Comparison of ENCODE assay signal across 9 cellular contexts in genomic region chr14:33792387-33793368, GRCh38.
DNase-seq lines count a peak whose midpoint lies in the region; ATAC-seq and TF ChIP-seq lines count a peak whose summit lies in the region.
"Had no signal": no experiment of that assay in that cellular context is flagged by ENCODE, and none has a peak within 500 bp of the region (broad histone marks: within the 10 kb centered on the region; RNA-seq: fewer than 3 reads in every experiment).

No MANE protein-coding gene starts in this region.

- DNase-seq in NCI-H1436 (lab: John Stamatoyannopoulos, UW): peak; percentile 61
- no peak for DNase-seq in NCI-H1436 treated with DMSO at 0.1 percent for 48 hours (lab: John Stamatoyannopoulos, UW)
- DNase-seq in NCI-H460 (ENCODE audit: extremely low read depth, low read depth): peak; percentile 54
- peak; percentile 61 for DNase-seq in activated CD4-positive, alpha-beta T cell treated with anti-CD3 and anti-CD28 coated beads, Interleukin-2, amount 50 U/mL, for 1 hour
- DNase-seq in coronary artery (ENCODE audit: low spot score): no peak
- DNase-seq in stimulated activated CD4-positive, alpha-beta T cell treated with anti-CD3 and anti-CD28 coated beads, Interleukin-4, amount 100 ng/mL, for 24 hours: peak; percentile 77

- H3K4me3 ChIP-seq in coronary artery (peak overlapping the region; percentile 62), liver (ENCODE audit: low read depth in 1 of 3, low read length in 3 of 3) (no peak overlapping the region)
- H3K4me3 ChIP-seq: BLaER1 treated with 17β-estradiol and CSF1 and Interleukin-3, amounts not matched to agents 10 nM and 100 nM had no signal

- H3K9ac ChIP-seq in liver (ENCODE audit: low read depth in 1 of 2, low read length in 2 of 2): no peak overlapping the region
- H3K9ac ChIP-seq: BLaER1 treated with 17β-estradiol and CSF1 and Interleukin-3, amounts not matched to agents 10 nM and 100 nM had no signal

- peaks cover 0 to 3% (median 0%) of the 10 kb centered on the region in 4 donors for H3K27me3 ChIP-seq in liver (ENCODE audit: control insufficient read depth in 4 of 4, insufficient read depth in 4 of 4, low read length in 3 of 4)

- 21% methylated on average over 19 of the region's 19 CpGs for WGBS in liver

- no peaks in the 10 kb centered on the region for H3K9me3 ChIP-seq in liver (ENCODE audit: control insufficient read depth in 4 of 4, low read length in 3 of 4)
- H3K9me3 ChIP-seq: BLaER1 treated with 17β-estradiol and CSF1 and Interleukin-3, amounts not matched to agents 10 nM and 100 nM had no signal

- TF ChIP-seq CTCF in coronary artery (IDR thresholded peaks at IDR 0.05) (peak; percentile 93), liver (IDR thresholded peaks at IDR 0.05; ENCODE audit: low read depth, low read length, missing input control) (peak; percentile 85)

- H3K27ac ChIP-seq in coronary artery (no peak overlapping the region), liver (ENCODE audit: low read depth in 1 of 2, low read length in 2 of 2) (no peak overlapping the region)
- H3K27ac ChIP-seq: BLaER1 treated with 17β-estradiol and CSF1 and Interleukin-3, amounts not matched to agents 10 nM and 100 nM had no signal

- TF ChIP-seq RAD21 in liver (IDR thresholded peaks at IDR 0.05): peak; percentile 87 to 93

- peaks cover 0 to 10% (median 6%) of the 10 kb centered on the region in 4 donors for H3K4me1 ChIP-seq in liver (ENCODE audit: control insufficient read depth in 4 of 4, insufficient read depth in 4 of 4, low read length in 3 of 4)

- peak; percentile 66 for ATAC-seq in HG03159 (IDR thresholded peaks at IDR 0.05; ENCODE audit: unreplicated experiment)

- no peaks in the 10 kb centered on the region for H3K36me3 ChIP-seq in liver (ENCODE audit: control insufficient read depth in 4 of 4, insufficient read depth in 3 of 4, low read depth in 1 of 4, low read length in 3 of 4)
- H3K36me3 ChIP-seq: BLaER1 treated with 17β-estradiol and CSF1 and Interleukin-3, amounts not matched to agents 10 nM and 100 nM had no signal

TF ChIP-seq in liver, 16 proteins besides CTCF, POLR2A, EP300 and RAD21:
- TF ChIP-seq SP1 (IDR thresholded peaks at IDR 0.05): no peak
- TF ChIP-seq GABPA (IDR thresholded peaks at IDR 0.05 in 1 of 2, conservative IDR thresholded peaks at IDR 0.05 in 1 of 2): no peak
- TF ChIP-seq FOXA2 (IDR thresholded peaks at IDR 0.05): no peak
- no peak for TF ChIP-seq FOXA1 (IDR thresholded peaks at IDR 0.05)
- no peak for TF ChIP-seq ATF3 (IDR thresholded peaks at IDR 0.05)

Comparison
In these comparisons a context has a peak if more than half of its experiments do, and no peak if none do; other contexts are left out.
1. DNase-seq: peak in NCI-H1436 (single experiment), NCI-H460 (single experiment), activated CD4-positive, alpha-beta T cell treated with anti-CD3 and anti-CD28 coated beads, Interleukin-2, amount 50 U/mL, for 1 hour (single experiment) and stimulated activated CD4-positive, alpha-beta T cell treated with anti-CD3 and anti-CD28 coated beads, Interleukin-4, amount 100 ng/mL, for 24 hours (single experiment); none in NCI-H1436 treated with DMSO at 0.1 percent for 48 hours (single experiment) and coronary artery (single experiment).